Comparison of ENCODE assay signal across 8 cellular contexts in the genomic region with DNA sequence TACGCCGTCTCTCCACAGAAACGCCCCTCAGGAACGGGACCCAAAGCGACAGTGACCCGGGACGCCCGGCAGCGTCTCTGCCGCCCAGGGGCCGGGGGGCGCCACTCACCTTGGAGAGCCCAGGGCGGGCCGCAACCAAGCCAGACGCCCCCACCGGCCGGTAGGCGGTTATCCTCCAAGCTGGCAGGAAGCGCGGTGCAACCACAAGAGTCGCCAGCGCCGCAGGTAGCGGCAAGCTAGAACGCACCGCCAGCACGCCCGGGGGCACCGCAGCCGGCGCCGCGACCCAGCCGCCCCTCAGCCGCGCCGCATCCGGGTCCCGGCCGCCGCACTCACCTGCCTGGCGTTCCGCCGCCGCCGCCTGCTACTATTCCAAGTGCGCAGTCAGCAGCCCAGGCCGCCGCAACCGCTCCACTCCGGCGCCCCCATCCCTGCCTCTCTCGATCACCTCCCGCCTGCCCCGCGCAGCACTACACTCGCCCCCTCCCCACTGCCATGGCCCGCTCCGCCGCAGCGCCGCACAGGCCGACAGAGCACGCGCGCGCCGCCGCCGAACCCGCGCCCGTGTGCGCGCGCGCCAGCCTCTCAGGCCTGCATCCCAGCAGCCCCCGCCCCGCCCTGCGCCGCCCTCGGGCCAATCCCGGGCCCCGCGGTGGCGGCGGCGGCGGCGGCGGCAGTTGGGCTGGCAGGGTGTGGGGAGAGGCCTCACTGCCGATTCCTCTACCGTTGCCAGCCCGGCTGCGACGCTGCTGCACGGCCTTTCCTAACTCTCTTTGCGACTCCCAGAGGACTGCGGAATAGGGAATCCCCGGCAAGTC. TPM values are rescaled to one million over a fixed set of nuclear protein-coding genes. Genes with fewer than 3 reads are reported as not detected.
A peak's percentile ranks its signal among the peaks of the same experiment; 100 is the strongest.
DNase-seq lines count a peak whose midpoint lies in the region; ATAC-seq and TF ChIP-seq lines count a peak whose summit lies in the region.

A gene (minus strand): TSS at position 570 of the 818 bp plus-strand sequence. CDS start 75,585 bp downstream, outside the sequence.

- peak within 1 kb of the TSS; percentile 98 for H3K4me2 ChIP-seq in OCI-LY1 (ENCODE audit: low read length)

- peaks cover 44% of the 10 kb centered on the region for H3K36me3 Mint-ChIP-seq in Calu3 (ENCODE audit: insufficient read depth, unreplicated experiment)

- intact Hi-C loops in Calu3 (cut with micrococcal nuclease; ENCODE audit: unreplicated experiment), result loop anchor here (1.0 kb wide), 3 partner anchors 29 to 240 kb away; a partner anchor contains a TSS

- WGBS in HUES64, result under 1% methylated on average over 100 of the region's 100 CpGs

- H3K4me1 ChIP-seq in HUES64 (ENCODE audit: insufficient read depth, low read length) (peaks cover 12% of the 10 kb centered on the region), OCI-LY1 (ENCODE audit: insufficient read depth, low read length, severe bottlenecking) (peaks cover 19% of the 10 kb centered on the region), mucosa of stomach (ENCODE audit: control insufficient read depth, insufficient read depth, low read length) (peaks cover 10% of the 10 kb centered on the region)

- BruUV-seq in Calu3 (replicated peaks; lab: Mats Ljungman, UMichigan), result no TSS peak

- H3K4me3 Mint-ChIP-seq in Calu3 (ENCODE audit: low read depth, unreplicated experiment), result peak within 1 kb of the TSS; percentile 82

- CTCF ChIA-PET in Calu3 (lab: Charles Lee), result interaction anchor here (0.6 to 2.2 kb wide), 4 partner anchors 11 to 86 kb away, joined by 3 to 19 read pairs (median 5); no protein-coding TSS in a partner anchor

- peaks cover 38% of the 10 kb centered on the region for H3K79me2 ChIP-seq in OCI-LY1 (ENCODE audit: insufficient read depth, low read length)

- H3K9me3 Mint-ChIP-seq in Calu3 (ENCODE audit: low read depth, unreplicated experiment), result no peaks in the 10 kb centered on the region

- H3K27ac Mint-ChIP-seq in Calu3 (ENCODE audit: unreplicated experiment), result peak within 1 kb of the TSS; percentile 94

- DNase-seq in Calu3 (peak; percentile 99), activated T-cell treated with anti-CD3 and anti-CD28 coated beads for 24 hours (ENCODE audit: low read depth) (peak; percentile 84), epidermal melanocyte (ENCODE audit: insufficient read length, low spot score) (peak; percentile 85)
- peak; percentile 61 to 64 for DNase-seq in stimulated activated CD8-positive, alpha-beta memory T cell treated with anti-CD3 and anti-CD28 coated beads, Interleukin-7, amount 100 ng/mL, for 1 hour (ENCODE audit: low read depth in 2 of 2)

- H3K27ac ChIP-seq in HUES64 (ENCODE audit: low read depth, low read length), result peak within 1 kb of the TSS; percentile 91
- H3K27ac ChIP-seq in OCI-LY1 (ENCODE audit: low read depth, low read length, poor library complexity, severe bottlenecking), result peak within 1 kb of the TSS; percentile 72

- H3K9ac ChIP-seq in HUES64 (ENCODE audit: low read depth, low read length), result peak within 1 kb of the TSS; percentile 82
- peak within 1 kb of the TSS; percentile 92 for H3K9ac ChIP-seq in OCI-LY1 (ENCODE audit: low read length)
- peak within 1 kb of the TSS; percentile 86 for H3K9ac ChIP-seq in mucosa of stomach (ENCODE audit: low read length)

- TF ChIP-seq CTCF in Calu3 (IDR thresholded peaks at IDR 0.05; ENCODE audit: unreplicated experiment), result no peak
- TF ChIP-seq CTCF in OCI-LY1 (IDR thresholded peaks at IDR 0.05; ENCODE audit: low read length), result peak; percentile 65

- no peaks in the 10 kb centered on the region for H3K36me3 ChIP-seq in HUES64 (ENCODE audit: insufficient read depth, low read length)
- H3K36me3 ChIP-seq in OCI-LY1 (ENCODE audit: insufficient read depth, low read length), result no peaks in the 10 kb centered on the region
- no peaks in the 10 kb centered on the region for H3K36me3 ChIP-seq in mucosa of stomach (ENCODE audit: control insufficient read depth, insufficient read depth, low read length)

- peak within 1 kb of the TSS; percentile 98 for H2AFZ ChIP-seq in OCI-LY1 (ENCODE audit: low read length)

- H3F3A ChIP-seq in OCI-LY1 (ENCODE audit: insufficient read depth, low read length), result no peaks in the 10 kb centered on the region

- peaks cover 30% of the 10 kb centered on the region for H3K4me1 Mint-ChIP-seq in Calu3 (ENCODE audit: low read depth, unreplicated experiment)

- no peaks in the 10 kb centered on the region for H4K20me1 ChIP-seq in OCI-LY1 (ENCODE audit: insufficient read depth, low read length)

- H3K4me3 ChIP-seq in HUES64 (ENCODE audit: low read length) (peak within 1 kb of the TSS; percentile 87), OCI-LY1 (ENCODE audit: low read depth, low read length, poor library complexity, severe bottlenecking) (peak within 1 kb of the TSS; percentile 72), mucosa of stomach (ENCODE audit: low read length) (peak within 1 kb of the TSS; percentile 44)

- no peaks in the 10 kb centered on the region for H3K9me2 ChIP-seq in OCI-LY1 (ENCODE audit: low read depth, low read length)

- peak; percentile 92 for ATAC-seq in GM21381 (IDR thresholded peaks at IDR 0.05; ENCODE audit: unreplicated experiment)

- H3K27me3 ChIP-seq in HUES64 (ENCODE audit: insufficient read depth, low read length), result no peaks in the 10 kb centered on the region
- H3K27me3 ChIP-seq in OCI-LY1 (ENCODE audit: insufficient read depth, low read length), result no peaks in the 10 kb centered on the region
- H3K27me3 ChIP-seq in mucosa of stomach (ENCODE audit: control insufficient read depth, insufficient read depth, low read length), result no peaks in the 10 kb centered on the region

- no peaks in the 10 kb centered on the region for H3K27me3 Mint-ChIP-seq in Calu3 (ENCODE audit: unreplicated experiment)

- H3K9me3 ChIP-seq in HUES64 (ENCODE audit: insufficient read depth, low read depth, low read length), result no peaks in the 10 kb centered on the region
- H3K9me3 ChIP-seq in OCI-LY1 (ENCODE audit: low read length), result no peaks in the 10 kb centered on the region
- H3K9me3 ChIP-seq in mucosa of stomach (ENCODE audit: control insufficient read depth, low read length), result no peaks in the 10 kb centered on the region

RNA-seq across cellular contexts. Expression of the gene that starts here (rescaled TPM):
- total RNA-seq in Calu3 (2022), result 52.6 and 59.3 TPM in 2 replicates
- 18.1 TPM for polyA plus RNA-seq in HUES64 (2013, experiment 1 of 2)
- 24.6 TPM for polyA plus RNA-seq in HUES64 (2013, experiment 2 of 2)

Comparison
In these comparisons a context has a peak if more than half of its experiments do, and no peak if none do; other contexts are left out.
1. Peak in every context shown above with its lines: DNase-seq, ATAC-seq, H3K4me3 ChIP-seq and H3K27ac ChIP-seq.